In genomic region chr10:117920956-117921355, GRCh38 we compare ENCODE assay signal across 6 cellular contexts.
"Had no signal": no experiment of that assay in that cellular context is flagged by ENCODE, and none has a peak within 500 bp of the region (broad histone marks: within the 10 kb centered on the region; RNA-seq: fewer than 3 reads in every experiment).

No MANE protein-coding gene starts in this region.

- H3K4me1 Mint-ChIP-seq: GM23338, H9, IgD-negative memory B cell had no signal

- H3K27ac Mint-ChIP-seq: GM23338, H9, IgD-negative memory B cell had no signal

- H3K4me3 ChIP-seq: GM23338 had no signal

- H3K9me3 Mint-ChIP-seq: GM23338, H9, IgD-negative memory B cell had no signal

- H3K4me3 Mint-ChIP-seq: GM23338, H9, IgD-negative memory B cell had no signal

- H3K27ac ChIP-seq: HL-60 had no signal

- DNase-seq: H9, HCEC 1CT had no signal

- ATAC-seq: GM23338, HepG2 had no signal
